8 cellular contexts compared by ENCODE assay signal in the genomic region with DNA sequence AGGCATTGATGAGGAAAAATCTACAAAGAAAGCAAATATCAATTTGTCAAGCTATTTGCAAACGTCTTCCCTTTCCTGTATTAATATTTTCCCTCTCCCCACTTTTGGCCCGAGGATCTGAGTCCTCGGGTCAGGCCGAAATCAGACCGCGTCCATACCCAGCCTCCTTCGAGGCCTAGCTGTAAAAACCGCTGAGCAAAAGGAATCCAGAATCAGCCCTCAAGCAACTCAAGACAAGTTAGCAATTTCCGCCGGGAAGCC. TPM values are rescaled to one million over a fixed set of nuclear protein-coding genes. Genes with fewer than 3 reads are reported as not detected.
A peak's percentile ranks its signal among the peaks of the same experiment; 100 is the strongest.
DNase-seq lines count a peak whose midpoint lies in the region; ATAC-seq, FAIRE-seq and TF ChIP-seq lines count a peak whose summit lies in the region.

No MANE protein-coding gene starts in this region.

- H3K27me3 Mint-ChIP-seq in CD4-positive, alpha-beta memory T cell, result no peaks in the 10 kb centered on the region
- H3K27me3 Mint-ChIP-seq in H9 (ENCODE audit: low read depth) (no peaks in the 10 kb centered on the region), T-helper 17 cell (no peaks in the 10 kb centered on the region)

- CTCF ChIA-PET in CD4-positive, alpha-beta memory T cell (lab: Charles Lee; ENCODE audit: partially characterized antibody), result interaction anchor here (0.7 to 3.6 kb wide), 31 partner anchors 9 to 383 kb away, joined by 3 to 30 read pairs (median 6); partner anchors contain the start of genes DLGAP5, GCH1, SOCS4 and WDHD1

- H2BK15ac ChIP-seq in H9 (ENCODE audit: low read depth, low read length), result no peak overlapping the region

- no peaks in the 10 kb centered on the region for H4K20me1 ChIP-seq in H9 (ENCODE audit: control insufficient read depth, insufficient read depth, insufficient read length)

- TF ChIP-seq POLR2A in suprapubic skin (IDR thresholded peaks at IDR 0.05), result no peak

- no peak for FAIRE-seq in frontal cortex (lab: Jason Lieb, UNC)

- H2BK12ac ChIP-seq in H9 (ENCODE audit: insufficient read length, low read depth, low read length), result no peak overlapping the region

- H3K4ac ChIP-seq in H9 (ENCODE audit: low read depth, low read length), result 0 out of 2 replicates have a peak overlapping the region, but pooled peaks have one; percentile 5

- H2AK5ac ChIP-seq in H9 (ENCODE audit: insufficient read length, low read length), result no peak overlapping the region

- no peak overlapping the region for H4K5ac ChIP-seq in H9 (ENCODE audit: insufficient read length, low read depth, low read length)

- peaks cover 12 to 25% of the 10 kb centered on the region in 2 donors for H3K36me3 Mint-ChIP-seq in CD4-positive, alpha-beta memory T cell
- H3K36me3 Mint-ChIP-seq in H9 (ENCODE audit: insufficient read depth in 1 of 3, low read depth in 3 of 3) (peaks cover 11 to 25% (median 19%) of the 10 kb centered on the region in 3 experiments; a peak in 6 of 7 replicates), T-helper 17 cell (ENCODE audit: low read depth) (peaks cover 4% of the 10 kb centered on the region)

- peak overlapping the region; percentile 98 for H2AFZ ChIP-seq in H9 (ENCODE audit: low read length)

- peak overlapping the region; percentile 95 to 98 (median 96) for H3K27ac Mint-ChIP-seq in CD4-positive, alpha-beta memory T cell
- peak overlapping the region; percentile 95 to 99 (median 99) for H3K27ac Mint-ChIP-seq in H9
- H3K27ac Mint-ChIP-seq in T-helper 17 cell, result peak overlapping the region; percentile 93

- H3K23ac ChIP-seq in H9 (ENCODE audit: insufficient read length, low read depth, low read length), result no peak overlapping the region

- H3K36me3 ChIP-seq in CD4-positive, alpha-beta memory T cell (ENCODE audit: insufficient read depth, low read length), result no peaks in the 10 kb centered on the region
- H3K36me3 ChIP-seq in iPS DF 6.9 (ENCODE audit: control insufficient read depth, insufficient read depth, low read length) (no peaks in the 10 kb centered on the region), suprapubic skin (no peaks in the 10 kb centered on the region)

- H3K56ac ChIP-seq in H9 (ENCODE audit: insufficient read length, low read depth, low read length), result no peak overlapping the region

- H4K8ac ChIP-seq in H9 (replicated peaks; ENCODE audit: insufficient read length, low read depth, low read length), result no peak overlapping the region

- H2BK20ac ChIP-seq in H9 (ENCODE audit: low read depth, low read length, poor library complexity, severe bottlenecking), result no peak overlapping the region

- peaks cover 26 to 49% (median 36%) of the 10 kb centered on the region in 4 donors for H3K4me1 Mint-ChIP-seq in CD4-positive, alpha-beta memory T cell
- H3K4me1 Mint-ChIP-seq in H9 (peaks cover 29 to 30% of the 10 kb centered on the region in 2 experiments), T-helper 17 cell (peaks cover 29% of the 10 kb centered on the region)

- H3K4me3 ChIP-seq in CD4-positive, alpha-beta memory T cell (ENCODE audit: low read length in 2 of 2), result peak overlapping the region; percentile 38 to 98
- H3K4me3 ChIP-seq in iPS DF 6.9 (ENCODE audit: low read length) (peak overlapping the region; percentile 40; the same call in 1 of the 2 replicates), suprapubic skin (peak overlapping the region; percentile 98)

- ATAC-seq in T-helper 17 cell, result peak; percentile 5

- POLR2A ChIA-PET in CD4-positive, alpha-beta memory T cell (lab: Charles Lee; ENCODE audit: partially characterized antibody), result interaction anchor here (0.6 to 3.4 kb wide), 22 partner anchors 9 to 1529 kb away, joined by 3 to 62 read pairs (median 6); partner anchors contain the start of genes DLGAP5, GCH1, PELI2 and SOCS4

- peaks cover 10% of the 10 kb centered on the region for H3K23me2 ChIP-seq in H9 (ENCODE audit: insufficient read length, low read depth, low read length, poor library complexity, severe bottlenecking)

- peaks cover 44% of the 10 kb centered on the region for H3K4me1 ChIP-seq in CD4-positive, alpha-beta memory T cell (ENCODE audit: insufficient read depth, low read length)
- no peaks in the 10 kb centered on the region; the same call in 1 of the 2 replicates for H3K4me1 ChIP-seq in H9 (ENCODE audit: insufficient read depth, low read length)
- H3K4me1 ChIP-seq in iPS DF 6.9 (ENCODE audit: control insufficient read depth, insufficient read depth, low read length), result no peaks in the 10 kb centered on the region
- H3K4me1 ChIP-seq in suprapubic skin, result peaks cover 38% of the 10 kb centered on the region

- DNase-seq in CD4-positive, alpha-beta memory T cell, result no peak
- no peak for DNase-seq in H9
- DNase-seq in T-helper 17 cell, result no peak
- DNase-seq in iPS DF 6.9 (ENCODE audit: low read depth, low spot score), result no peak
- DNase-seq in suprapubic skin (ENCODE audit: low spot score in 2 of 2), result no peak
- no peak for DNase-seq in NCI-H1930 (lab: John Stamatoyannopoulos, UW)
- DNase-seq in frontal cortex (ENCODE audit: low spot score in 2 of 2), result no peak
- DNase-seq in nucleus accumbens (lab: John Stamatoyannopoulos, UW), result no peak

- H3K9ac ChIP-seq in H9 (ENCODE audit: extremely low read depth, insufficient read length, low read length), result peak overlapping the region; percentile 88

- H3K14ac ChIP-seq in H9 (ENCODE audit: insufficient read depth, low read length), result peak overlapping the region; percentile 85

- TF ChIP-seq CTCF in H9 (conservative IDR thresholded peaks at IDR 0.05) (no peak), suprapubic skin (IDR thresholded peaks at IDR 0.05) (no peak)

- no peaks in the 10 kb centered on the region for H3K9me3 Mint-ChIP-seq in CD4-positive, alpha-beta memory T cell
- no peaks in the 10 kb centered on the region; a peak in 1 of 5 replicates for H3K9me3 Mint-ChIP-seq in H9

- no peaks in the 10 kb centered on the region for H3K9me3 ChIP-seq in CD4-positive, alpha-beta memory T cell (ENCODE audit: control insufficient read depth in 1 of 2, low read length in 2 of 2)
- H3K9me3 ChIP-seq in H9 (ENCODE audit: control insufficient read depth, low read depth, low read length) (no peaks in the 10 kb centered on the region), T-helper 17 cell (ENCODE audit: control insufficient read depth, low read length, poor library complexity, severe bottlenecking) (no peaks in the 10 kb centered on the region), iPS DF 6.9 (ENCODE audit: control insufficient read depth, insufficient read depth, low read length) (no peaks in the 10 kb centered on the region), suprapubic skin (no peaks in the 10 kb centered on the region)

- no peak overlapping the region for H2BK5ac ChIP-seq in H9 (ENCODE audit: insufficient read length, low read length)

- peaks cover 7% of the 10 kb centered on the region for H3K79me1 ChIP-seq in H9 (ENCODE audit: insufficient read depth, low read depth, low read length, poor library complexity, severe bottlenecking)

- TF ChIP-seq EP300 in suprapubic skin (IDR thresholded peaks at IDR 0.05), result no peak

- peak overlapping the region; percentile 87 to 95 (median 92) for H3K4me3 Mint-ChIP-seq in CD4-positive, alpha-beta memory T cell
- peak overlapping the region; percentile 86 to 95 for H3K4me3 Mint-ChIP-seq in H9
- H3K4me3 Mint-ChIP-seq in T-helper 17 cell, result peak overlapping the region; percentile 90

- peak overlapping the region; percentile 100 for H3K27ac ChIP-seq in CD4-positive, alpha-beta memory T cell (ENCODE audit: low read depth, low read length)
- peak overlapping the region; percentile 79 for H3K27ac ChIP-seq in H9 (ENCODE audit: insufficient read length, low read depth, low read length)
- no peak overlapping the region for H3K27ac ChIP-seq in iPS DF 6.9 (ENCODE audit: low read length)
- peak overlapping the region; percentile 100 for H3K27ac ChIP-seq in suprapubic skin

- H3K18ac ChIP-seq in H9 (ENCODE audit: insufficient read length, low read depth, low read length), result peak overlapping the region; percentile 83

- WGBS in H9 (ENCODE audit: extremely low coverage, insufficient read length, low lambda C conversion rate), result no CpG with 5 or more reads among the region's 10 CpGs
- WGBS in iPS DF 6.9 (ENCODE audit: insufficient coverage, insufficient read length), result no CpG with 5 or more reads among the region's 10 CpGs
- WGBS in suprapubic skin, result 0% methylated on average over 10 of the region's 10 CpGs

- H2BK120ac ChIP-seq in H9 (ENCODE audit: low read depth, low read length, poor library complexity, severe bottlenecking), result no peak overlapping the region

- H3K27me3 ChIP-seq in CD4-positive, alpha-beta memory T cell (ENCODE audit: insufficient read depth, low read length), result no peaks in the 10 kb centered on the region
- H3K27me3 ChIP-seq in H9 (ENCODE audit: insufficient read depth, low read length), result no peaks in the 10 kb centered on the region
- no peaks in the 10 kb centered on the region for H3K27me3 ChIP-seq in iPS DF 6.9 (ENCODE audit: control insufficient read depth, insufficient read depth, low read length)
- H3K27me3 ChIP-seq in suprapubic skin, result no peaks in the 10 kb centered on the region

- H4K91ac ChIP-seq in H9 (ENCODE audit: insufficient read length, low read depth, low read length), result no peak overlapping the region

- H3K4me2 ChIP-seq in H9 (ENCODE audit: insufficient read depth, insufficient read length, low read length), result peak overlapping the region; percentile 69

- H3T11ph ChIP-seq in H9 (ENCODE audit: low read length), result no peak overlapping the region

- H3K79me2 ChIP-seq in H9 (ENCODE audit: insufficient read depth, low read length), result peaks cover 27% of the 10 kb centered on the region; the same call in 1 of the 2 replicates

- intact Hi-C loops in CD4-positive, alpha-beta memory T cell (cut with micrococcal nuclease), result loop anchor here (1.0 to 5.0 kb wide), 7 partner anchors 22 to 531 kb away; partner anchors contain the start of genes FBXO34, GCH1, KTN1 and SOCS4

RNA-seq across cellular contexts. Expression of gene MAPK1IP1L, which starts 0.4 kb away (rescaled TPM):
- total RNA-seq in CD4-positive, alpha-beta memory T cell, result 10 to 100 TPM; 67.2 to 73.4 TPM
- polyA plus RNA-seq in CD4-positive, alpha-beta memory T cell, result 10 to 100 TPM; 82.1 to 89.3 TPM
- 133 TPM in 2 replicates for total RNA-seq in H9 (2021)
- total RNA-seq in T-helper 17 cell, result 100 to 1,000 TPM; 154 to 176 TPM
- total RNA-seq in suprapubic skin, result 10 to 100 TPM; 40.3 to 95.5 (median 59.7) TPM
- total RNA-seq in frontal cortex, result 17.9 TPM

RNA-seq across cellular contexts. Expression of gene SOCS4, which starts 24.1 kb away (rescaled TPM):
- total RNA-seq in CD4-positive, alpha-beta memory T cell, result 10 to 100 TPM; 19.2 to 24.5 TPM
- polyA plus RNA-seq in CD4-positive, alpha-beta memory T cell, result 1 to 10 TPM; 3.3 to 3.9 TPM
- 37.5 and 38.5 TPM in 2 replicates for total RNA-seq in H9 (2021)
- total RNA-seq in T-helper 17 cell, result 10 to 100 TPM; 26.5 to 27.3 TPM
- total RNA-seq in suprapubic skin, result 10 to 100 TPM; 10.0 to 12.0 (median 11.6) TPM
- 44.0 TPM for total RNA-seq in frontal cortex

RNA-seq across cellular contexts. Expression of gene WDHD1, which starts 24.2 kb away (rescaled TPM):
- 1 to 10 TPM; 4.0 to 4.1 TPM for total RNA-seq in CD4-positive, alpha-beta memory T cell
- polyA plus RNA-seq in CD4-positive, alpha-beta memory T cell, result 1 to 10 TPM; 1.4 to 3.3 TPM
- total RNA-seq in H9 (2021) (83.5 and 93.7 TPM in 2 replicates), T-helper 17 cell (1 to 10 TPM; 2.7 to 2.8 TPM), suprapubic skin (1 to 10 TPM; 1.3 to 3.4 (median 2.3) TPM), frontal cortex (9.0 TPM)

Comparison
In these comparisons a context has a peak if more than half of its experiments do, and no peak if none do; other contexts are left out.
1. H3K4me3 ChIP-seq: peak in every context shown above with its lines; median percentile 98 in suprapubic skin; 68 in CD4-positive, alpha-beta memory T cell; 40 in iPS DF 6.9.